ENCODE assay signal across 8 cellular contexts in genomic region chr11:110525883-110526282, GRCh38.
DNase-seq lines count a peak whose midpoint lies in the region; ATAC-seq, FAIRE-seq and TF ChIP-seq lines count a peak whose summit lies in the region.
"Had no signal": no experiment of that assay in that cellular context is flagged by ENCODE, and none has a peak within 500 bp of the region (broad histone marks: within the 10 kb centered on the region; RNA-seq: fewer than 3 reads in every experiment).

No MANE protein-coding gene starts in this region.

- H3K79me2 ChIP-seq in astrocyte (ENCODE audit: insufficient read depth, low read length): no peaks in the 10 kb centered on the region

- no peaks in the 10 kb centered on the region for H3K36me3 Mint-ChIP-seq in astrocyte (ENCODE audit: low read depth, unreplicated experiment)

- H3K4me1 ChIP-seq in astrocyte (ENCODE audit: insufficient read depth, low read length) (peaks cover 12% of the 10 kb centered on the region), esophagus squamous epithelium (peaks cover 5 to 20% (median 7%) of the 10 kb centered on the region in 3 donors), transverse colon (no peaks in the 10 kb centered on the region)

- TF ChIP-seq EP300 in transverse colon (IDR thresholded peaks at IDR 0.05; ENCODE audit: low read depth): no peak

- H3K9me3 ChIP-seq in astrocyte (ENCODE audit: insufficient read depth, low read depth, low read length): no peaks in the 10 kb centered on the region
- H3K9me3 ChIP-seq in esophagus squamous epithelium: peaks cover 0 to 4% (median 0%) of the 10 kb centered on the region in 3 donors
- H3K9me3 ChIP-seq in transverse colon: no peaks in the 10 kb centered on the region

- H3K27me3 Mint-ChIP-seq in astrocyte (ENCODE audit: low read depth, unreplicated experiment): no peaks in the 10 kb centered on the region

- H3K27ac Mint-ChIP-seq in astrocyte (ENCODE audit: unreplicated experiment): no peak overlapping the region

- ATAC-seq in GM19372 (IDR thresholded peaks at IDR 0.05; ENCODE audit: low read depth, unreplicated experiment): peak; percentile 80
- peak; percentile 88 for ATAC-seq in HG03342 (IDR thresholded peaks at IDR 0.05; ENCODE audit: unreplicated experiment)
- peak; percentile 56 for ATAC-seq in stimulated activated naive CD8-positive, alpha-beta T cell treated with anti-CD3 and anti-CD28 coated beads, Interleukin-15, Interleukin-2, amounts not matched to agents 100 U/mL and 50 U/mL, for 24 hours
- ATAC-seq: K562 had no signal

- peak overlapping the region; percentile 26 for H3K9ac ChIP-seq in astrocyte (ENCODE audit: low read length)

- H3K27me3 ChIP-seq in astrocyte (ENCODE audit: insufficient read depth, low read length) (no peaks in the 10 kb centered on the region), esophagus squamous epithelium (no peaks in the 10 kb centered on the region), transverse colon (no peaks in the 10 kb centered on the region)

- H3K4me3 ChIP-seq in astrocyte (ENCODE audit: insufficient read depth, low read depth, low read length) (no peak overlapping the region), esophagus squamous epithelium (no peak overlapping the region), transverse colon (no peak overlapping the region)
- H3K4me3 ChIP-seq: K562 had no signal

- H3K9me3 Mint-ChIP-seq in astrocyte (ENCODE audit: unreplicated experiment): peaks cover 11% of the 10 kb centered on the region

- H3K36me3 ChIP-seq in astrocyte (ENCODE audit: insufficient read depth, low read length): no peaks in the 10 kb centered on the region
- H3K36me3 ChIP-seq in esophagus squamous epithelium: no peaks in the 10 kb centered on the region
- H3K36me3 ChIP-seq in transverse colon: no peaks in the 10 kb centered on the region

- H3K4me3 Mint-ChIP-seq in astrocyte (ENCODE audit: unreplicated experiment): no peak overlapping the region

- H3K27ac ChIP-seq in astrocyte (ENCODE audit: low read depth, low read length) (peak overlapping the region; percentile 48), esophagus squamous epithelium (peak overlapping the region in 2 of 4 donors; percentile 57 to 65), transverse colon (peak overlapping the region in 2 of 4 donors; percentile 5 to 31)

- H4K20me1 ChIP-seq in astrocyte (ENCODE audit: insufficient read depth, low read length): no peaks in the 10 kb centered on the region

- in situ Hi-C loops in transverse colon (cut with MboI; ENCODE audit: low pct_ligation_motif_present in 1 of 4, low pct_unique_long_range_greater_than_20kb in 1 of 4, low sequenced_read_pairs in 3 of 4): no loop called here

- 0% methylated on average over 1 of the region's 1 CpG for WGBS in esophagus squamous epithelium, 2 donors
- 0% methylated on average over 1 of the region's 1 CpG; no CpG with 5 or more reads in 1 of the 2 donors for WGBS in transverse colon (ENCODE audit: low coverage in 1 of 2), 2 donors

- H2AFZ ChIP-seq in astrocyte (ENCODE audit: low read depth, low read length): no peak overlapping the region

- H3K4me1 Mint-ChIP-seq in astrocyte (ENCODE audit: low read depth, unreplicated experiment): peaks cover 14% of the 10 kb centered on the region

- peak; percentile 91 for DNase-seq in astrocyte (ENCODE audit: low read depth)
- no peak for DNase-seq in stimulated activated naive CD8-positive, alpha-beta T cell treated with anti-CD3 and anti-CD28 coated beads, Interleukin-15, Interleukin-2, amounts not matched to agents 100 U/mL and 50 U/mL, for 24 hours
- DNase-seq in esophagus squamous epithelium (lab: John Stamatoyannopoulos, UW): no peak
- DNase-seq in transverse colon: no peak
- no peak for DNase-seq in NCI-H524 (lab: John Stamatoyannopoulos, UW)

- H3K4me2 ChIP-seq in astrocyte (ENCODE audit: low read length): peak overlapping the region; percentile 37

- no peak for FAIRE-seq in astrocyte (lab: Jason Lieb, UNC)
- FAIRE-seq: K562 had no signal

- no peak for TF ChIP-seq POLR2A in esophagus squamous epithelium (IDR thresholded peaks at IDR 0.05)
- TF ChIP-seq POLR2A in transverse colon (IDR thresholded peaks at IDR 0.05): no peak

- intact Hi-C loops in esophagus squamous epithelium (cut with DNase I): no loop called here
- intact Hi-C loops in transverse colon (cut with DNase I; ENCODE audit: low total_unique reads): no loop called here

- TF ChIP-seq CTCF in astrocyte (IDR thresholded peaks at IDR 0.05; ENCODE audit: insufficient read depth, low read depth, low read length): no peak
- no peak for TF ChIP-seq CTCF in esophagus squamous epithelium (IDR thresholded peaks at IDR 0.05)
- no peak for TF ChIP-seq CTCF in transverse colon (IDR thresholded peaks at IDR 0.05)
